ENCODE assay signal across 1 cellular context in the genomic region with DNA sequence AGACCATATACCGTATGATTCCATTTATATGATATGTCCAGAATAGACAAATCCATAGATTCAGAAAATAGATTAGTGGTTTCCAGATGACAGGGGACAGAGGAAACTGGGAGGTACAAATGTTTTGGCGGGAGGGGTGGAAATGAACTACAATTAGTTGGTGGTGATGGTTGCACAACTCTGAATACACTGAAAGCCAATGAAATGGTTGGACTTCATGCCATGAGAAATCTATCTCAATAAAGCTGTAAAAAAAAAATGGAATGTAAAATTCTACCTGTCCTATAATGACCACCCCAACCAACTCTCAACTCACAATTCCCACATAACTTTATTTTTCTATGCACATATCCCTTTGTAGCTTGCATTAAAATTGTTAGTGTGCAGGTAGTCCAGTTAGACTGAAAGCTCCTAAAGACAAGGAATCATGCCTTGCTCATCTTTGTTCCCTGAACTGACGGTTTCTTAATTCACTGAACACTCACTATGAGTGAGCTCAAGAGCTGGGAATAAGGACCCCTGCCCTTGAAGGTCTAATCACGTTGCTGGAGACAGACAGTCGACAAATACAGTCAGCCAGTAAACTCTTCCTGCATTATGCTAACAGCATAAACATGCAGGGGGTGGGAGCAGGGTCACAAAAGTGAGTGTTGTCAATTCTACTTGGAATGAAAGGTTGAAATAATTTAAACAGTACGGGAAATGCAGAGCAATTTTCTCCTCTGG.
A peak's percentile ranks its signal among the peaks of the same experiment; 100 is the strongest.
TF ChIP-seq lines count a peak whose summit lies in the region.

No MANE protein-coding gene starts in this region.

TF ChIP-seq in HepG2, 621 proteins besides CTCF, POLR2A, EP300 and RAD21 (continued from another document and continues in another):
- TF ChIP-seq, protein P1, sequence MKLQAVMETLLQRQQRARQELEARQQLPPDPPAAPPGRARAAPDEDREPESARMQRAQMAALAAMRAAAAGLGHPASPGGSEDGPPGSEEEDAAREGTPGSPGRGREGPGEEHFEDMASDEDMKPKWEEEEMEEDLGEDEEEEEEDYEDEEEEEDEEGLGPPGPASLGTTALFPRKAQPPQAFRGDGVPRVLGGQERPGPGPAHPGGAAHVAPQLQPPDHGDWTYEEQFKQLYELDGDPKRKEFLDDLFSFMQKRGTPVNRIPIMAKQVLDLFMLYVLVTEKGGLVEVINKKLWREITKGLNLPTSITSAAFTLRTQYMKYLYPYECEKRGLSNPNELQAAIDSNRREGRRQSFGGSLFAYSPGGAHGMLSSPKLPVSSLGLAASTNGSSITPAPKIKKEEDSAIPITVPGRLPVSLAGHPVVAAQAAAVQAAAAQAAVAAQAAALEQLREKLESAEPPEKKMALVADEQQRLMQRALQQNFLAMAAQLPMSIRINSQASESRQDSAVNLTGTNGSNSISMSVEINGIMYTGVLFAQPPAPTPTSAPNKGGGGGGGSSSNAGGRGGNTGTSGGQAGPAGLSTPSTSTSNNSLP (IDR thresholded peaks at IDR 0.05; ENCODE audit: low read depth, low read length): no peak
- TF ChIP-seq, protein P2, sequence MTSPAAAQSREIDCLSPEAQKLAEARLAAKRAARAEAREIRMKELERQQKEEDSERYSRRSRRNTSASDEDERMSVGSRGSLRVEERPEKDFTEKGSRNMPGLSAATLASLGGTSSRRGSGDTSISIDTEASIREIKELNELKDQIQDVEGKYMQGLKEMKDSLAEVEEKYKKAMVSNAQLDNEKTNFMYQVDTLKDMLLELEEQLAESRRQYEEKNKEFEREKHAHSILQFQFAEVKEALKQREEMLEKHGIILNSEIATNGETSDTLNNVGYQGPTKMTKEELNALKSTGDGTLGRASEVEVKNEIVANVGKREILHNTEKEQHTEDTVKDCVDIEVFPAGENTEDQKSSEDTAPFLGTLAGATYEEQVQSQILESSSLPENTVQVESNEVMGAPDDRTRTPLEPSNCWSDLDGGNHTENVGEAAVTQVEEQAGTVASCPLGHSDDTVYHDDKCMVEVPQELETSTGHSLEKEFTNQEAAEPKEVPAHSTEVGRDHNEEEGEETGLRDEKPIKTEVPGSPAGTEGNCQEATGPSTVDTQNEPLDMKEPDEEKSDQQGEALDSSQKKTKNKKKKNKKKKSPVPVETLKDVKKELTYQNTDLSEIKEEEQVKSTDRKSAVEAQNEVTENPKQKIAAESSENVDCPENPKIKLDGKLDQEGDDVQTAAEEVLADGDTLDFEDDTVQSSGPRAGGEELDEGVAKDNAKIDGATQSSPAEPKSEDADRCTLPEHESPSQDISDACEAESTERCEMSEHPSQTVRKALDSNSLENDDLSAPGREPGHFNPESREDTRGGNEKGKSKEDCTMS (CRISPR knock-in tag; conservative IDR thresholded peaks at IDR 0.05): no peak
- TF ChIP-seq SNAI1 (CRISPR knock-in tag; IDR thresholded peaks at IDR 0.05; ENCODE audit: borderline replicate concordance) (no peak), ZFP41 (CRISPR knock-in tag; IDR thresholded peaks at IDR 0.05; ENCODE audit: borderline replicate concordance) (no peak), ZNF766 (CRISPR knock-in tag; IDR thresholded peaks at IDR 0.05; ENCODE audit: borderline replicate concordance) (no peak), MXI1 (IDR thresholded peaks at IDR 0.05; ENCODE audit: borderline replicate concordance, low read depth, low read length) (no peak), PHB2 (IDR thresholded peaks at IDR 0.05; ENCODE audit: partially characterized antibody) (no peak), ZNF850 (CRISPR knock-in tag; conservative IDR thresholded peaks at IDR 0.05) (no peak), TMF1 (CRISPR knock-in tag; IDR thresholded peaks at IDR 0.05; ENCODE audit: low read depth) (no peak), PITX1 (CRISPR knock-in tag; IDR thresholded peaks at IDR 0.05) (no peak), TOE1 (CRISPR knock-in tag; IDR thresholded peaks at IDR 0.05) (no peak), ZNF562 (CRISPR knock-in tag; IDR thresholded peaks at IDR 0.05; ENCODE audit: borderline replicate concordance) (no peak), ZNF44 (CRISPR knock-in tag; IDR thresholded peaks at IDR 0.05) (no peak), TBL1XR1 (IDR thresholded peaks at IDR 0.05; ENCODE audit: borderline replicate concordance, low read length, partially characterized antibody) (no peak), KDM4B (CRISPR knock-in tag; IDR thresholded peaks at IDR 0.05) (no peak), ZNF274 (CRISPR knock-in tag; IDR thresholded peaks at IDR 0.05) (no peak), JUN (CRISPR knock-in tag; IDR thresholded peaks at IDR 0.05) (no peak), NR2F2 (IDR thresholded peaks at IDR 0.05; ENCODE audit: borderline replicate concordance, low read depth) (no peak), ZNF224 (CRISPR knock-in tag; IDR thresholded peaks at IDR 0.05) (no peak), TBX2 (CRISPR knock-in tag; IDR thresholded peaks at IDR 0.05; ENCODE audit: borderline replicate concordance) (no peak), CEBPB (IDR thresholded peaks at IDR 0.05; ENCODE audit: borderline replicate concordance, low read depth, low read length) (peak; percentile 86), TGIF2 (CRISPR knock-in tag; IDR thresholded peaks at IDR 0.05) (no peak), ZMYM2 (CRISPR knock-in tag; IDR thresholded peaks at IDR 0.05) (no peak)
- TF ChIP-seq, protein P3, sequence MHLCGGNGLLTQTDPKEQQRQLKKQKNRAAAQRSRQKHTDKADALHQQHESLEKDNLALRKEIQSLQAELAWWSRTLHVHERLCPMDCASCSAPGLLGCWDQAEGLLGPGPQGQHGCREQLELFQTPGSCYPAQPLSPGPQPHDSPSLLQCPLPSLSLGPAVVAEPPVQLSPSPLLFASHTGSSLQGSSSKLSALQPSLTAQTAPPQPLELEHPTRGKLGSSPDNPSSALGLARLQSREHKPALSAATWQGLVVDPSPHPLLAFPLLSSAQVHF (CRISPR knock-in tag; IDR thresholded peaks at IDR 0.05): no peak
- TF ChIP-seq, protein P4, sequence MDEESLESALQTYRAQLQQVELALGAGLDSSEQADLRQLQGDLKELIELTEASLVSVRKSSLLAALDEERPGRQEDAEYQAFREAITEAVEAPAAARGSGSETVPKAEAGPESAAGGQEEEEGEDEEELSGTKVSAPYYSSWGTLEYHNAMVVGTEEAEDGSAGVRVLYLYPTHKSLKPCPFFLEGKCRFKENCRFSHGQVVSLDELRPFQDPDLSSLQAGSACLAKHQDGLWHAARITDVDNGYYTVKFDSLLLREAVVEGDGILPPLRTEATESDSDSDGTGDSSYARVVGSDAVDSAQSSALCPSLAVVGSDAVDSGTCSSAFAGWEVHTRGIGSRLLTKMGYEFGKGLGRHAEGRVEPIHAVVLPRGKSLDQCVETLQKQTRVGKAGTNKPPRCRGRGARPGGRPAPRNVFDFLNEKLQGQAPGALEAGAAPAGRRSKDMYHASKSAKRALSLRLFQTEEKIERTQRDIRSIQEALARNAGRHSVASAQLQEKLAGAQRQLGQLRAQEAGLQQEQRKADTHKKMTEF (CRISPR knock-in tag; IDR thresholded peaks at IDR 0.05): no peak
- TF ChIP-seq, protein P5, sequence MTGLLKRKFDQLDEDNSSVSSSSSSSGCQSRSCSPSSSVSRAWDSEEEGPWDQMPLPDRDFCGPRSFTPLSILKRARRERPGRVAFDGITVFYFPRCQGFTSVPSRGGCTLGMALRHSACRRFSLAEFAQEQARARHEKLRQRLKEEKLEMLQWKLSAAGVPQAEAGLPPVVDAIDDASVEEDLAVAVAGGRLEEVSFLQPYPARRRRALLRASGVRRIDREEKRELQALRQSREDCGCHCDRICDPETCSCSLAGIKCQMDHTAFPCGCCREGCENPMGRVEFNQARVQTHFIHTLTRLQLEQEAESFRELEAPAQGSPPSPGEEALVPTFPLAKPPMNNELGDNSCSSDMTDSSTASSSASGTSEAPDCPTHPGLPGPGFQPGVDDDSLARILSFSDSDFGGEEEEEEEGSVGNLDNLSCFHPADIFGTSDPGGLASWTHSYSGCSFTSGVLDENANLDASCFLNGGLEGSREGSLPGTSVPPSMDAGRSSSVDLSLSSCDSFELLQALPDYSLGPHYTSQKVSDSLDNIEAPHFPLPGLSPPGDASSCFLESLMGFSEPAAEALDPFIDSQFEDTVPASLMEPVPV (CRISPR knock-in tag; IDR thresholded peaks at IDR 0.05): no peak
- TF ChIP-seq, protein P6, sequence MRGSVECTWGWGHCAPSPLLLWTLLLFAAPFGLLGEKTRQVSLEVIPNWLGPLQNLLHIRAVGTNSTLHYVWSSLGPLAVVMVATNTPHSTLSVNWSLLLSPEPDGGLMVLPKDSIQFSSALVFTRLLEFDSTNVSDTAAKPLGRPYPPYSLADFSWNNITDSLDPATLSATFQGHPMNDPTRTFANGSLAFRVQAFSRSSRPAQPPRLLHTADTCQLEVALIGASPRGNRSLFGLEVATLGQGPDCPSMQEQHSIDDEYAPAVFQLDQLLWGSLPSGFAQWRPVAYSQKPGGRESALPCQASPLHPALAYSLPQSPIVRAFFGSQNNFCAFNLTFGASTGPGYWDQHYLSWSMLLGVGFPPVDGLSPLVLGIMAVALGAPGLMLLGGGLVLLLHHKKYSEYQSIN (CRISPR knock-in tag; IDR thresholded peaks at IDR 0.05; ENCODE audit: borderline replicate concordance): no peak
- TF ChIP-seq, protein P7, sequence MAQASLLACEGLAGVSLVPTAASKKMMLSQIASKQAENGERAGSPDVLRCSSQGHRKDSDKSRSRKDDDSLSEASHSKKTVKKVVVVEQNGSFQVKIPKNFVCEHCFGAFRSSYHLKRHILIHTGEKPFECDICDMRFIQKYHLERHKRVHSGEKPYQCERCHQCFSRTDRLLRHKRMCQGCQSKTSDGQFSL (CRISPR knock-in tag; IDR thresholded peaks at IDR 0.05): 0 out of 2 replicates have a peak, but pooled peaks have one; percentile 27
- TF ChIP-seq, protein P8, sequence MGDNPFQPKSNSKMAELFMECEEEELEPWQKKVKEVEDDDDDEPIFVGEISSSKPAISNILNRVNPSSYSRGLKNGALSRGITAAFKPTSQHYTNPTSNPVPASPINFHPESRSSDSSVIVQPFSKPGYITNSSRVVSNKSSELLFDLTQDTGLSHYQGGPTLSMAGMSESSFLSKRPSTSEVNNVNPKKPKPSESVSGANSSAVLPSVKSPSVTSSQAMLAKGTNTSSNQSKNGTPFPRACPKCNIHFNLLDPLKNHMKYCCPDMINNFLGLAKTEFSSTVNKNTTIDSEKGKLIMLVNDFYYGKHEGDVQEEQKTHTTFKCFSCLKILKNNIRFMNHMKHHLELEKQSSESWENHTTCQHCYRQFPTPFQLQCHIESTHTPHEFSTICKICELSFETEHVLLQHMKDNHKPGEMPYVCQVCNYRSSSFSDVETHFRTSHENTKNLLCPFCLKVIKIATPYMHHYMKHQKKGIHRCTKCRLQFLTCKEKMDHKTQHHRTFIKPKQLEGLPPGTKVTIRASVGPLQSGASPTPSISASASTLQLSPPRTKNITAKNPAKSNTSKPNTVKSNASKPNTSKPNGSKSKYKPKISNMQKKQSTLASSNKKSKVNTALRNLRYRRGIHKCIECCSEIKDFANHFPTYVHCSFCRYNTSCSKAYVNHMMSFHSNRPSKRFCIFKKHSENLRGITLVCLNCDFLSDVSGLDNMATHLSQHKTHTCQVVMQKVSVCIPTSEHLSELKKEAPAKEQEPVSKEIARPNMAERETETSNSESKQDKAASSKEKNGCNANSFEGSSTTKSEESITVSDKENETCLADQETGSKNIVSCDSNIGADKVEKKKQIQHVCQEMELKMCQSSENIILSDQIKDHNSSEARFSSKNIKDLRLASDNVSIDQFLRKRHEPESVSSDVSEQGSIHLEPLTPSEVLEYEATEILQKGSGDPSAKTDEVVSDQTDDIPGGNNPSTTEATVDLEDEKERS (CRISPR knock-in tag; IDR thresholded peaks at IDR 0.05): no peak
- TF ChIP-seq, protein P9, sequence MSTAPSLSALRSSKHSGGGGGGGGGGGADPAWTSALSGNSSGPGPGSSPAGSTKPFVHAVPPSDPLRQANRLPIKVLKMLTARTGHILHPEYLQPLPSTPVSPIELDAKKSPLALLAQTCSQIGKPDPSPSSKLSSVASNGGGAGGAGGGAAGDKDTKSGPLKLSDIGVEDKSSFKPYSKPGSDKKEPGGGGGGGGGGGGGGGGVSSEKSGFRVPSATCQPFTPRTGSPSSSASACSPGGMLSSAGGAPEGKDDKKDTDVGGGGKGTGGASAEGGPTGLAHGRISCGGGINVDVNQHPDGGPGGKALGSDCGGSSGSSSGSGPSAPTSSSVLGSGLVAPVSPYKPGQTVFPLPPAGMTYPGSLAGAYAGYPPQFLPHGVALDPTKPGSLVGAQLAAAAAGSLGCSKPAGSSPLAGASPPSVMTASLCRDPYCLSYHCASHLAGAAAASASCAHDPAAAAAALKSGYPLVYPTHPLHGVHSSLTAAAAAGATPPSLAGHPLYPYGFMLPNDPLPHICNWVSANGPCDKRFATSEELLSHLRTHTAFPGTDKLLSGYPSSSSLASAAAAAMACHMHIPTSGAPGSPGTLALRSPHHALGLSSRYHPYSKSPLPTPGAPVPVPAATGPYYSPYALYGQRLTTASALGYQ (CRISPR knock-in tag; IDR thresholded peaks at IDR 0.05): no peak
